ENCODE assay signal across 8 cellular contexts in genomic region chr6:150142304-150142656, GRCh38. TPM values are rescaled to one million over a fixed set of nuclear protein-coding genes. Genes with fewer than 3 reads are reported as not detected.
DNase-seq lines count a peak whose midpoint lies in the region; ATAC-seq, FAIRE-seq and TF ChIP-seq lines count a peak whose summit lies in the region.

No MANE protein-coding gene starts in this region.

- peaks cover 6 to 18% of the 10 kb centered on the region in 2 experiments; a peak in 4 of 5 replicates for H3K27me3 ChIP-seq in K562 (ENCODE audit: control insufficient read depth in 2 of 2, insufficient read depth in 2 of 2, low read length in 2 of 2)
- H3K27me3 ChIP-seq in thyroid gland = no peaks in the 10 kb centered on the region
- peaks cover 20% of the 10 kb centered on the region for H3K27me3 ChIP-seq in effector memory CD4-positive, alpha-beta T cell (replicated peaks; ENCODE audit: control insufficient read depth, insufficient read depth, low read length, poor library complexity, severe bottlenecking)

- H2AFZ ChIP-seq in K562 (ENCODE audit: low read depth, low read length) = peak overlapping the region; percentile 77

- peak; percentile 76 for DNase-seq in AG20443 (ENCODE audit: low spot score)
- no peak for DNase-seq in K562 (ENCODE audit: extremely low read depth in 1 of 4, low spot score in 3 of 4)
- DNase-seq in kidney glomerular epithelial cell (lab: John Stamatoyannopoulos, UW) = peak; percentile 95
- peak; percentile 70 to 71 for DNase-seq in thyroid gland
- DNase-seq in effector memory CD4-positive, alpha-beta T cell = no peak

- 52% methylated on average over 17 of the region's 19 CpGs for WGBS in K562 (ENCODE audit: insufficient coverage, low coverage, missing lambda C conversion rate)
- WGBS in thyroid gland, 2 donors = 2 to 4% methylated on average over 16 to 18 of the region's 19 CpGs

- peak overlapping the region; percentile 77 for H3K4me2 ChIP-seq in K562 (ENCODE audit: insufficient read depth, low read length)

- H3K9ac ChIP-seq in K562 (ENCODE audit: insufficient read depth in 1 of 2, low read depth in 2 of 2, low read length in 2 of 2) = peak overlapping the region in 1 of 2 experiments; percentile 94; a peak in 2 of 4 replicates

- CTCF ChIA-PET in K562 (lab: Yijun Ruan, JAX; ENCODE audit: low intra/inter-chr PET ratio) = no interaction called here

- no TSS peak for BruUV-seq in K562 (replicated peaks; lab: Mats Ljungman, UMichigan)

- TF ChIP-seq CTCF in K562 (IDR thresholded peaks at IDR 0.05 in 2 of 3, conservative IDR thresholded peaks at IDR 0.05 in 1 of 3; ENCODE audit: insufficient read depth in 2 of 3, low read depth in 1 of 3, low read length in 3 of 3) (no peak), thyroid gland (IDR thresholded peaks at IDR 0.05) (no peak)

- ATAC-seq in K562 (no peak), HG03442 (IDR thresholded peaks at IDR 0.05; ENCODE audit: unreplicated experiment) (no peak), GM18909 (IDR thresholded peaks at IDR 0.05; ENCODE audit: poor library complexity, unreplicated experiment) (no peak)

- intact Hi-C loops in K562 (cut with micrococcal nuclease) (loop anchor here (5.0 kb wide), 1 partner anchor 50 kb away; no protein-coding TSS in a partner anchor), thyroid gland (cut with DNase I) (no loop called here)

- peak overlapping the region; percentile 64; the same call in 1 of the 2 replicates for H3K4me3 ChIP-seq in K562
- peak overlapping the region; percentile 4 to 54 (median 52) for H3K4me3 ChIP-seq in thyroid gland (replicated peaks in 1 of 3)
- no peak overlapping the region for H3K4me3 ChIP-seq in effector memory CD4-positive, alpha-beta T cell (ENCODE audit: insufficient read depth, low read depth, low read length, poor library complexity, severe bottlenecking)

- in situ Hi-C loops in K562 (cut with MboI) = no loop called here

- H3K9me3 ChIP-seq in K562 (replicated peaks; ENCODE audit: control insufficient read depth, insufficient read depth, low read depth, low read length) (no peaks in the 10 kb centered on the region), thyroid gland (no peaks in the 10 kb centered on the region)
- no peaks in the 10 kb centered on the region for H3K9me3 ChIP-seq in effector memory CD4-positive, alpha-beta T cell (ENCODE audit: control insufficient read depth, low read length)

- H3K36me3 ChIP-seq in K562 (ENCODE audit: control insufficient read depth, insufficient read depth, low read length) = no peaks in the 10 kb centered on the region
- H3K36me3 ChIP-seq in thyroid gland = no peaks in the 10 kb centered on the region
- H3K36me3 ChIP-seq in effector memory CD4-positive, alpha-beta T cell (ENCODE audit: control insufficient read depth, insufficient read depth, low read length) = no peaks in the 10 kb centered on the region

- H4K20me1 ChIP-seq in K562 (replicated peaks; ENCODE audit: control insufficient read depth, insufficient read depth, low read length) = no peaks in the 10 kb centered on the region

- H3K4me1 ChIP-seq in K562 (replicated peaks in 1 of 2; ENCODE audit: control insufficient read depth in 2 of 2, insufficient read depth in 2 of 2, low read length in 2 of 2) = peaks cover 25 to 30% of the 10 kb centered on the region in 2 experiments; a peak in 4 of 5 replicates
- H3K4me1 ChIP-seq in thyroid gland = peaks cover 16 to 25% of the 10 kb centered on the region in 2 donors
- H3K4me1 ChIP-seq in effector memory CD4-positive, alpha-beta T cell (ENCODE audit: control insufficient read depth, insufficient read depth, low read length, poor library complexity, severe bottlenecking) = peaks cover 8% of the 10 kb centered on the region

- TF ChIP-seq EP300 in Ishikawa (IDR thresholded peaks at IDR 0.05; ENCODE audit: borderline replicate concordance) (no peak), K562 (IDR thresholded peaks at IDR 0.05; ENCODE audit: low read length) (no peak)

- H3K9me1 ChIP-seq in K562 (ENCODE audit: control insufficient read depth, insufficient read depth, low read length) = no peaks in the 10 kb centered on the region

- FAIRE-seq in K562 (lab: Jason Lieb, UNC) = no peak

- TF ChIP-seq RAD21 in Ishikawa (IDR thresholded peaks at IDR 0.05; ENCODE audit: low read depth) (no peak), K562 (CRISPR knock-in tag; conservative IDR thresholded peaks at IDR 0.05 in 1 of 2, IDR thresholded peaks at IDR 0.05 in 1 of 2) (no peak)

- H3K79me2 ChIP-seq in K562 (ENCODE audit: control insufficient read depth, insufficient read depth, low read length) = peaks cover 36% of the 10 kb centered on the region

- POLR2A ChIA-PET in K562 (lab: Yijun Ruan, JAX) = interaction anchor here (1.7 kb wide), 1 partner anchor 9 kb away, joined by 15 read pairs; no protein-coding TSS in a partner anchor

- H3K27ac ChIP-seq in K562 (ENCODE audit: extremely low read depth, low read depth, low read length) = no peak overlapping the region
- peak overlapping the region in 2 of 3 donors; percentile 62 to 74 for H3K27ac ChIP-seq in thyroid gland
- no peak overlapping the region for H3K27ac ChIP-seq in effector memory CD4-positive, alpha-beta T cell (ENCODE audit: insufficient read depth, low read length, poor library complexity, severe bottlenecking)

- TF ChIP-seq POLR2A in K562 (conservative IDR thresholded peaks at IDR 0.05) (no peak), thyroid gland (IDR thresholded peaks at IDR 0.05) (no peak)

TF ChIP-seq in Ishikawa, 13 proteins besides CTCF, POLR2A, EP300 and RAD21:
- TF ChIP-seq FOXM1 (IDR thresholded peaks at IDR 0.05; ENCODE audit: borderline replicate concordance, low read depth) = no peak
- TF ChIP-seq ZBTB7A (IDR thresholded peaks at IDR 0.05; ENCODE audit: low read depth) = no peak
- no peak for TF ChIP-seq NFIC (IDR thresholded peaks at IDR 0.05)
- 0 out of 2 replicates have a peak, but pooled peaks have one; percentile 22 for TF ChIP-seq CEBPB (IDR thresholded peaks at IDR 0.05)
- TF ChIP-seq TEAD4 (IDR thresholded peaks at IDR 0.05) = peak; percentile 43; the same call in 1 of the 2 replicates
- TF ChIP-seq TAF1 (IDR thresholded peaks at IDR 0.05; ENCODE audit: low read depth) = no peak
- TF ChIP-seq YY1 (IDR thresholded peaks at IDR 0.05; ENCODE audit: low read depth) = 0 out of 2 replicates have a peak, but pooled peaks have one; percentile 15
- TF ChIP-seq TCF12 (IDR thresholded peaks at IDR 0.05; ENCODE audit: low read depth) = no peak
TF ChIP-seq in Ishikawa: peak in this region for 3.

TF ChIP-seq in K562, 482 proteins besides CTCF, POLR2A, EP300 and RAD21 (continues in another document):
- TF ChIP-seq AFF4 (CRISPR knock-in tag; IDR thresholded peaks at IDR 0.05) (0 out of 2 replicates have a peak, but pooled peaks have one; percentile 13), RHOXF2B (CRISPR knock-in tag; conservative IDR thresholded peaks at IDR 0.05) (no peak), SPI1 (IDR thresholded peaks at IDR 0.05; ENCODE audit: borderline replicate concordance, low read depth, low read length) (0 out of 2 replicates have a peak, but pooled peaks have one; percentile 32)

RNA-seq across cellular contexts. Expression of gene PPP1R14C, which starts 0.6 kb away (rescaled TPM):
- 4.2 and 9.2 TPM in 2 replicates for total RNA-seq in K562 (2011; cell fraction: chromatin; rRNA removed; ENCODE audit: low replicate concordance)
- 3.2 and 3.8 TPM in 2 replicates for total RNA-seq in K562 (2011; cell fraction: nucleolus; rRNA removed)
- 9.5 and 13.9 TPM in 2 replicates for total RNA-seq in K562 (2011; cell fraction: nucleoplasm; rRNA removed)
- total RNA-seq in K562 (2014; rRNA removed) (10.1 and 11.6 TPM in 2 replicates), K562 (2014; rRNA removed; fragmentation: Illumina TruSeq; extraction: Trizol) (13.0 and 15.7 TPM in 2 replicates), K562 (2015; rRNA removed; fragmentation: Illumina TruSeq; extraction: Trizol) (3.8 and 4.5 TPM in 2 replicates), K562 (2021) (14.1 and 15.6 TPM in 2 replicates), thyroid gland (100 to 1,000 TPM in 1 of 4 donors, 10 to 100 TPM in 3; 34.7 to 102 (median 79.7) TPM)
- polyA plus RNA-seq in K562 (2011; rRNA removed) (16.6 and 21.9 TPM in 2 replicates), K562 (2014; fragmentation: Illumina TruSeq; extraction: Trizol) (11.9 and 12.2 TPM in 2 replicates), K562 (2014; fragmentation: Nextera tagmentation; extraction: Ambion mirVana) (10 to 100 TPM in 1 of 2 experiments, 1 to 10 TPM in 1; 8.1 to 14.5 TPM), K562 (2014; rRNA removed) (9.7 and 11.7 TPM in 2 replicates)
- polyA plus RNA-seq in K562 (2011; cell fraction: cytosol; rRNA removed) = 6.1 and 15.7 TPM in 2 replicates
- polyA plus RNA-seq in K562 (2011; cell fraction: nucleus; rRNA removed) = 3.4 and 8.0 TPM in 2 replicates
- 7.3 and 8.7 TPM in 2 replicates for polyA plus RNA-seq in K562 (2012)
- polyA minus RNA-seq in K562 (2011; rRNA and poly(A)+ RNA removed) = 13.8 and 22.7 TPM in 2 replicates
- 5.2 and 5.3 TPM in 2 replicates for polyA minus RNA-seq in K562 (2011; cell fraction: cytosol; rRNA and poly(A)+ RNA removed)
- polyA minus RNA-seq in K562 (2011; cell fraction: nucleus; rRNA and poly(A)+ RNA removed) = 2.8 and 5.3 TPM in 2 replicates

Comparison
In these comparisons a context has a peak if more than half of its experiments do, and no peak if none do; other contexts are left out.
1. DNase-seq: peak in AG20443 (single experiment), kidney glomerular epithelial cell (single experiment) and thyroid gland (2 of 2); none in K562 (0 of 4) and effector memory CD4-positive, alpha-beta T cell (0 of 3).
2. H3K27ac ChIP-seq: peak in thyroid gland (2 of 3); none in K562 (single experiment) and effector memory CD4-positive, alpha-beta T cell (single experiment).